In the genomic region with DNA sequence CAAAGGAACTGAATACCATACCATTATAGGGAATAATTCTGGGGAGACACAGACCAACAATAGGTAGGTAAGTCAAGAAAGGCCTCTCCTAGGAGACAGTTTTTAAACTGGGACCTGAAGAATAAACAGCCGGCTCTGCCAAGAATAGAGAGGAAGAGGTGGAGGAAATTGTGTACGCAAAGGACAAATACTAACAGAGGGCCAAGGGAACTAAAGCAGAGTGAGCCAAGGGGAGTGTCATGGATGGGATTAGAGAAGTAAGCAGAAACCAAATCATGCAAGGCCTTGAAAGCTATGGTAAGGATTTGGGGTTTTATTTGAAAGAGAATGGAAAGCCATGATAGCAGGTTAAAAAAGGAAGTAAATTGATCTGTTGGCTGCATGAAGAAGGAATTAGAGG, we compare ENCODE assay signal across 16 cellular contexts. TPM values are rescaled to one million over a fixed set of nuclear protein-coding genes. Genes with fewer than 3 reads are reported as not detected.
"Had no signal": no experiment of that assay in that cellular context is flagged by ENCODE, and none has a peak within 500 bp of the region (broad histone marks: within the 10 kb centered on the region; RNA-seq: fewer than 3 reads in every experiment).

No MANE protein-coding gene starts in this region.

- H3K4me3 Mint-ChIP-seq: activated B cell treated with CpG ODN at 0.5 μM for 24 hours; activated CD8-positive, alpha-beta T cell treated with anti-CD3 and anti-CD28 coated beads for 36 hours; activated T-cell treated with anti-CD3 and anti-CD28 coated beads, Interleukin-2, amount 50 U/mL, for 4 hours; naive thymus-derived CD8-positive, alpha-beta T cell had no signal

- H3K36me3 Mint-ChIP-seq: naive thymus-derived CD8-positive, alpha-beta T cell had no signal

- H3K4me1 ChIP-seq: tibial artery had no signal

- H3K36me3 ChIP-seq: esophagus muscularis mucosa, left lung, tibial artery had no signal

- H3K79me2 ChIP-seq: hepatocyte had no signal

- H3K27me3 ChIP-seq: esophagus muscularis mucosa, hepatocyte, left lung, tibial artery had no signal

- H3K4me2 ChIP-seq: hepatocyte had no signal

- ATAC-seq: activated CD8-positive, alpha-beta T cell treated with anti-CD3 and anti-CD28 coated beads for 36 hours; activated T-cell treated with anti-CD3 and anti-CD28 coated beads, Interleukin-2, amount 50 U/mL, for 4 hours; left lung; naive thymus-derived CD8-positive, alpha-beta T cell had no signal

- H3K27me3 Mint-ChIP-seq: activated B cell treated with CpG ODN at 0.5 μM for 24 hours; activated CD8-positive, alpha-beta T cell treated with anti-CD3 and anti-CD28 coated beads for 36 hours had no signal

- H3K27ac ChIP-seq: esophagus muscularis mucosa, hepatocyte, left lung, tibial artery had no signal

- H3K9me3 Mint-ChIP-seq: activated B cell treated with CpG ODN at 0.5 μM for 24 hours; activated CD8-positive, alpha-beta T cell treated with anti-CD3 and anti-CD28 coated beads for 36 hours; activated T-cell treated with anti-CD3 and anti-CD28 coated beads, Interleukin-2, amount 50 U/mL, for 4 hours; naive thymus-derived CD8-positive, alpha-beta T cell had no signal

- DNase-seq: activated B cell treated with CpG ODN at 0.5 μM for 24 hours; activated CD4-positive, alpha-beta T cell treated with anti-CD3 and anti-CD28 coated beads for 48 hours; activated CD8-positive, alpha-beta T cell treated with anti-CD3 and anti-CD28 coated beads for 36 hours; activated effector memory CD4-positive, alpha-beta T cell treated with Interleukin-2 at 50 U/mL for 16 hours; activated naive CD4-positive, alpha-beta T cell treated with anti-CD3 and anti-CD28 coated beads, Interleukin-2, amount 50 U/mL, for 16 hours; activated T-cell treated with anti-CD3 and anti-CD28 coated beads, Interleukin-2, amount 50 U/mL, for 4 hours; islet precursor cell; left lung; naive thymus-derived CD8-positive, alpha-beta T cell; occipital lobe; stimulated activated CD4-positive, alpha-beta T cell treated with anti-CD3 and anti-CD28 coated beads, Interleukin-2, amount 100 ng/mL, for 48 hours; stimulated activated naive CD4-positive, alpha-beta T cell; T1000; tibial artery had no signal

- H3K27ac Mint-ChIP-seq: activated B cell treated with CpG ODN at 0.5 μM for 24 hours; activated CD8-positive, alpha-beta T cell treated with anti-CD3 and anti-CD28 coated beads for 36 hours; naive thymus-derived CD8-positive, alpha-beta T cell had no signal

- H3K4me1 Mint-ChIP-seq: naive thymus-derived CD8-positive, alpha-beta T cell had no signal

- H2AFZ ChIP-seq: hepatocyte had no signal

- H3K9me3 ChIP-seq: esophagus muscularis mucosa, left lung, tibial artery had no signal

- H3K4me3 ChIP-seq: esophagus muscularis mucosa, hepatocyte, left lung, tibial artery had no signal

RNA-seq across cellular contexts. Expression of gene ITGB8, which starts 18.1 kb away (rescaled TPM):
- total RNA-seq: activated CD8-positive, alpha-beta T cell treated with anti-CD3 and anti-CD28 coated beads for 36 hours; naive thymus-derived CD8-positive, alpha-beta T cell had no signal
- polyA plus RNA-seq: naive thymus-derived CD8-positive, alpha-beta T cell had no signal
